In the genomic region with DNA sequence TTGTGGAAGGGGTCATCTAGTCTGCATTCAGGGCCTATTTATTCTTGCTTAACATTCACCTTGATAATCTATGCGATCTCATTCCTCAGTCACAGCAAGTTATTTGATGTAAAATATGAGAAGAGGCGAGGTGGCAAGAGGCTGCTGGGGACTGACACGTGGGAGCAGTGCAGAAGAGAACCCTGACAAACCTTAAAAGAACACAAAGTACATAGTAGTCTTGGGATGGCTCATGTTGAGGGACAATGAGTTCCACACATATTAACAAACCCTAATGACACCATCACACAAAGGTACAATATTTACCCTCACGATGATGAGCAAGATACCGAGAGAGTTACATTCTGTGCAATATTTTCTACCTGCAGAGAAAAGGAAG, we compare ENCODE assay signal across 1 cellular context.
TF ChIP-seq lines count a peak whose summit lies in the region.

No MANE protein-coding gene starts in this region.

TF ChIP-seq in HepG2, 621 proteins besides CTCF, POLR2A, EP300 and RAD21:
- TF ChIP-seq MYC (CRISPR knock-in tag; IDR thresholded peaks at IDR 0.05; ENCODE audit: borderline replicate concordance) = no peak
- no peak for TF ChIP-seq ZNF382 (CRISPR knock-in tag; IDR thresholded peaks at IDR 0.05; ENCODE audit: borderline replicate concordance)
- no peak for TF ChIP-seq RELA (CRISPR knock-in tag; IDR thresholded peaks at IDR 0.05)
- TF ChIP-seq FIP1L1 (IDR thresholded peaks at IDR 0.05; ENCODE audit: borderline replicate concordance, insufficient read depth, low read depth, low read length) = no peak
- TF ChIP-seq, protein P1, sequence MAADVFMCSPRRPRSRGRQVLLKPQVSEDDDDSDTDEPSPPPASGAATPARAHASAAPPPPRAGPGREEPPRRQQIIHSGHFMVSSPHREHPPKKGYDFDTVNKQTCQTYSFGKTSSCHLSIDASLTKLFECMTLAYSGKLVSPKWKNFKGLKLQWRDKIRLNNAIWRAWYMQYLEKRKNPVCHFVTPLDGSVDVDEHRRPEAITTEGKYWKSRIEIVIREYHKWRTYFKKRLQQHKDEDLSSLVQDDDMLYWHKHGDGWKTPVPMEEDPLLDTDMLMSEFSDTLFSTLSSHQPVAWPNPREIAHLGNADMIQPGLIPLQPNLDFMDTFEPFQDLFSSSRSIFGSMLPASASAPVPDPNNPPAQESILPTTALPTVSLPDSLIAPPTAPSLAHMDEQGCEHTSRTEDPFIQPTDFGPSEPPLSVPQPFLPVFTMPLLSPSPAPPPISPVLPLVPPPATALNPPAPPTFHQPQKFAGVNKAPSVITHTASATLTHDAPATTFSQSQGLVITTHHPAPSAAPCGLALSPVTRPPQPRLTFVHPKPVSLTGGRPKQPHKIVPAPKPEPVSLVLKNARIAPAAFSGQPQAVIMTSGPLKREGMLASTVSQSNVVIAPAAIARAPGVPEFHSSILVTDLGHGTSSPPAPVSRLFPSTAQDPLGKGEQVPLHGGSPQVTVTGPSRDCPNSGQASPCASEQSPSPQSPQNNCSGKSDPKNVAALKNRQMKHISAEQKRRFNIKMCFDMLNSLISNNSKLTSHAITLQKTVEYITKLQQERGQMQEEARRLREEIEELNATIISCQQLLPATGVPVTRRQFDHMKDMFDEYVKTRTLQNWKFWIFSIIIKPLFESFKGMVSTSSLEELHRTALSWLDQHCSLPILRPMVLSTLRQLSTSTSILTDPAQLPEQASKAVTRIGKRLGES (CRISPR knock-in tag; IDR thresholded peaks at IDR 0.05; ENCODE audit: borderline replicate concordance) = no peak
- TF ChIP-seq ZNF451 (CRISPR knock-in tag; IDR thresholded peaks at IDR 0.05) = no peak
- TF ChIP-seq TSC22D2 (CRISPR knock-in tag; IDR thresholded peaks at IDR 0.05; ENCODE audit: borderline replicate concordance) = no peak
- TF ChIP-seq, protein P2, sequence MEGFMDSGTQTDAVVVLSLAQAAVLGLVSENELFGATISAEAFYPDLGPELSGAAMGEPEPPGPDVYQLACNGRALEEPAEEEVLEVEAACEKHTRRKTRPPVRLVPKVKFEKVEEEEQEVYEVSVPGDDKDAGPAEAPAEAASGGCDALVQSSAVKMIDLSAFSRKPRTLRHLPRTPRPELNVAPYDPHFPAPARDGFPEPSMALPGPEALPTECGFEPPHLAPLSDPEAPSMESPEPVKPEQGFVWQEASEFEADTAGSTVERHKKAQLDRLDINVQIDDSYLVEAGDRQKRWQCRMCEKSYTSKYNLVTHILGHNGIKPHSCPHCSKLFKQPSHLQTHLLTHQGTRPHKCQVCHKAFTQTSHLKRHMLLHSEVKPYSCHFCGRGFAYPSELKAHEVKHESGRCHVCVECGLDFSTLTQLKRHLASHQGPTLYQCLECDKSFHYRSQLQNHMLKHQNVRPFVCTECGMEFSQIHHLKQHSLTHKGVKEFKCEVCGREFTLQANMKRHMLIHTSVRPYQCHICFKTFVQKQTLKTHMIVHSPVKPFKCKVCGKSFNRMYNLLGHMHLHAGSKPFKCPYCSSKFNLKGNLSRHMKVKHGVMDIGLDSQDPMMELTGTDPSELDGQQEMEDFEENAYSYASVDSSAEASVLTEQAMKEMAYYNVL (CRISPR knock-in tag; IDR thresholded peaks at IDR 0.05; ENCODE audit: borderline replicate concordance) = no peak
- TF ChIP-seq, protein P3, sequence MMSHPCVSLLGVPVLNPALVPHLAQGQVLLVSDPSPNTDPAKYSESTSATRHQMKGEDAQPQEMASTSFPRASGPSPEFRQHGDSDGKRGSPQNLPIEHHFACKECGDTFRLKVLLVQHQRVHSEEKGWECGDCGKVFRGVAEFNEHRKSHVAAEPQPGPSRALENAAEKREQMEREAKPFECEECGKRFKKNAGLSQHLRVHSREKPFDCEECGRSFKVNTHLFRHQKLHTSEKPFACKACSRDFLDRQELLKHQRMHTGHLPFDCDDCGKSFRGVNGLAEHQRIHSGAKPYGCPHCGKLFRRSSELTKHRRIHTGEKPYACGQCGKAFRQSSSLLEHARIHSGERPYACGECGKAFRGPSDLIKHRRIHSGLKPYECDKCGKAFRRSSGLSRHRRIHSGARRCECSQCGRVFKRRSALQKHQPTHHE (CRISPR knock-in tag; IDR thresholded peaks at IDR 0.05; ENCODE audit: borderline replicate concordance) = no peak
- TF ChIP-seq, protein P4, sequence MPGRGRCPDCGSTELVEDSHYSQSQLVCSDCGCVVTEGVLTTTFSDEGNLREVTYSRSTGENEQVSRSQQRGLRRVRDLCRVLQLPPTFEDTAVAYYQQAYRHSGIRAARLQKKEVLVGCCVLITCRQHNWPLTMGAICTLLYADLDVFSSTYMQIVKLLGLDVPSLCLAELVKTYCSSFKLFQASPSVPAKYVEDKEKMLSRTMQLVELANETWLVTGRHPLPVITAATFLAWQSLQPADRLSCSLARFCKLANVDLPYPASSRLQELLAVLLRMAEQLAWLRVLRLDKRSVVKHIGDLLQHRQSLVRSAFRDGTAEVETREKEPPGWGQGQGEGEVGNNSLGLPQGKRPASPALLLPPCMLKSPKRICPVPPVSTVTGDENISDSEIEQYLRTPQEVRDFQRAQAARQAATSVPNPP (CRISPR knock-in tag; IDR thresholded peaks at IDR 0.05) = no peak
- no peak for TF ChIP-seq MXD4 (CRISPR knock-in tag; IDR thresholded peaks at IDR 0.05)
- no peak for TF ChIP-seq FOXK2 (IDR thresholded peaks at IDR 0.05)
- no peak for TF ChIP-seq KDM2A (CRISPR knock-in tag; IDR thresholded peaks at IDR 0.05; ENCODE audit: borderline replicate concordance, low read depth)
- TF ChIP-seq, protein P5, sequence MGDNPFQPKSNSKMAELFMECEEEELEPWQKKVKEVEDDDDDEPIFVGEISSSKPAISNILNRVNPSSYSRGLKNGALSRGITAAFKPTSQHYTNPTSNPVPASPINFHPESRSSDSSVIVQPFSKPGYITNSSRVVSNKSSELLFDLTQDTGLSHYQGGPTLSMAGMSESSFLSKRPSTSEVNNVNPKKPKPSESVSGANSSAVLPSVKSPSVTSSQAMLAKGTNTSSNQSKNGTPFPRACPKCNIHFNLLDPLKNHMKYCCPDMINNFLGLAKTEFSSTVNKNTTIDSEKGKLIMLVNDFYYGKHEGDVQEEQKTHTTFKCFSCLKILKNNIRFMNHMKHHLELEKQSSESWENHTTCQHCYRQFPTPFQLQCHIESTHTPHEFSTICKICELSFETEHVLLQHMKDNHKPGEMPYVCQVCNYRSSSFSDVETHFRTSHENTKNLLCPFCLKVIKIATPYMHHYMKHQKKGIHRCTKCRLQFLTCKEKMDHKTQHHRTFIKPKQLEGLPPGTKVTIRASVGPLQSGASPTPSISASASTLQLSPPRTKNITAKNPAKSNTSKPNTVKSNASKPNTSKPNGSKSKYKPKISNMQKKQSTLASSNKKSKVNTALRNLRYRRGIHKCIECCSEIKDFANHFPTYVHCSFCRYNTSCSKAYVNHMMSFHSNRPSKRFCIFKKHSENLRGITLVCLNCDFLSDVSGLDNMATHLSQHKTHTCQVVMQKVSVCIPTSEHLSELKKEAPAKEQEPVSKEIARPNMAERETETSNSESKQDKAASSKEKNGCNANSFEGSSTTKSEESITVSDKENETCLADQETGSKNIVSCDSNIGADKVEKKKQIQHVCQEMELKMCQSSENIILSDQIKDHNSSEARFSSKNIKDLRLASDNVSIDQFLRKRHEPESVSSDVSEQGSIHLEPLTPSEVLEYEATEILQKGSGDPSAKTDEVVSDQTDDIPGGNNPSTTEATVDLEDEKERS (CRISPR knock-in tag; IDR thresholded peaks at IDR 0.05) = no peak
- TF ChIP-seq ZNF441 (CRISPR knock-in tag; IDR thresholded peaks at IDR 0.05; ENCODE audit: borderline replicate concordance) = no peak
